13 cellular contexts compared by ENCODE assay signal in genomic region chr1:155305881-155306391, GRCh38. TPM values are rescaled to one million over a fixed set of nuclear protein-coding genes. Genes with fewer than 3 reads are reported as not detected.
DNase-seq lines count a peak whose midpoint lies in the region; ATAC-seq, FAIRE-seq and TF ChIP-seq lines count a peak whose summit lies in the region.
"Had no signal": no experiment of that assay in that cellular context is flagged by ENCODE, and none has a peak within 500 bp of the region (broad histone marks: within the 10 kb centered on the region; RNA-seq: fewer than 3 reads in every experiment).

No MANE protein-coding gene starts in this region.

- H3K4me3 Mint-ChIP-seq in CD4-positive, alpha-beta T cell, result no peak overlapping the region
- no peak overlapping the region for H3K4me3 Mint-ChIP-seq in chondrocyte (ENCODE audit: unreplicated experiment)
- H3K4me3 Mint-ChIP-seq in nephron progenitor cell, result peak overlapping the region; percentile 55

- 20% methylated on average over 1 of the region's 7 CpGs; no CpG with 5 or more reads in 1 of the 2 experiments for WGBS in IMR-90 (ENCODE audit: extremely low coverage in 2 of 2, insufficient read length in 1 of 2), 2 experiments

- no peak for TF ChIP-seq POLR2A in IMR-90 (IDR thresholded peaks at IDR 0.05; ENCODE audit: low read depth, low read length)

- no peak overlapping the region for H3K14ac ChIP-seq in IMR-90 (replicated peaks; ENCODE audit: low read depth, low read length)

- no peak overlapping the region for H3K56ac ChIP-seq in IMR-90 (ENCODE audit: extremely low read depth, insufficient read depth, low read length)

- H3K18ac ChIP-seq in IMR-90 (ENCODE audit: low read depth, low read length), result no peak overlapping the region

- no peak overlapping the region for H2BK120ac ChIP-seq in IMR-90 (ENCODE audit: low read depth, low read length)

- H3K36me3 ChIP-seq in IMR-90 (ENCODE audit: control insufficient read depth, insufficient read depth, low read length), result no peaks in the 10 kb centered on the region

- no peaks in the 10 kb centered on the region for H3K27me3 Mint-ChIP-seq in CD4-positive, alpha-beta T cell
- H3K27me3 Mint-ChIP-seq in chondrocyte (ENCODE audit: low read depth) (no peaks in the 10 kb centered on the region), nephron progenitor cell (ENCODE audit: low read depth, poor library complexity) (peaks cover 6% of the 10 kb centered on the region)

- H3K4ac ChIP-seq in IMR-90 (ENCODE audit: low read depth, low read length), result peak overlapping the region; percentile 51; the same call in 1 of the 2 replicates

- H2BK20ac ChIP-seq in IMR-90 (ENCODE audit: low read depth, low read length), result no peak overlapping the region

- H3K4me3 ChIP-seq in IMR-90 (ENCODE audit: insufficient read depth, low read depth, low read length), result no peak overlapping the region

- dilution Hi-C loops in IMR-90 (cut with HindIII; ENCODE audit: low sequenced_read_pairs, unreplicated experiment), result no loop called here

- no peak overlapping the region for H3K4me2 ChIP-seq in IMR-90 (ENCODE audit: low read depth, low read length)

- TF ChIP-seq CTCF in CD4-positive, alpha-beta T cell (IDR thresholded peaks at IDR 0.05), result no peak
- TF ChIP-seq CTCF in IMR-90 (conservative IDR thresholded peaks at IDR 0.05; ENCODE audit: low read depth, low read length), result no peak
- no peak for TF ChIP-seq CTCF in chondrocyte (IDR thresholded peaks at IDR 0.05)
- no peak for TF ChIP-seq CTCF in nephron progenitor cell (IDR thresholded peaks at IDR 0.05)

- no peak overlapping the region for H2BK15ac ChIP-seq in IMR-90 (ENCODE audit: low read depth, low read length)

- intact Hi-C loops in CD4-positive, alpha-beta T cell (cut with DNase I, micrococcal nuclease), result loop anchor here in 1 of 2 experiments (2.0 kb wide), 1 partner anchor 27 kb away; no protein-coding TSS in a partner anchor
- intact Hi-C loops in IMR-90 (cut with micrococcal nuclease), result loop anchor here (5.0 kb wide), 1 partner anchor 44 kb away; the partner anchor contains the start of gene SCAMP3

- no peaks in the 10 kb centered on the region for H3K9me3 ChIP-seq in CD4-positive, alpha-beta T cell (ENCODE audit: control insufficient read depth, low read length)
- no peaks in the 10 kb centered on the region for H3K9me3 ChIP-seq in IMR-90 (ENCODE audit: control insufficient read depth, insufficient read depth, low read length)

- no peak for ATAC-seq in CD4-positive, alpha-beta T cell (ENCODE audit: poor library complexity)
- ATAC-seq in IMR-90 (ENCODE audit: low read depth) (no peak), HG03432 (IDR thresholded peaks at IDR 0.05; ENCODE audit: unreplicated experiment) (no peak)

- CTCF ChIA-PET in CD4-positive, alpha-beta T cell (lab: Charles Lee), result interaction anchor here (1.5 kb wide), 1 partner anchor 55 kb away, joined by 4 read pairs; no protein-coding TSS in a partner anchor
- CTCF ChIA-PET in IMR-90 (lab: Yijun Ruan, JAX), result no interaction called here

- peak overlapping the region; percentile 96 for H3K27ac Mint-ChIP-seq in CD4-positive, alpha-beta T cell
- H3K27ac Mint-ChIP-seq in chondrocyte (ENCODE audit: unreplicated experiment), result peak overlapping the region; percentile 87
- H3K27ac Mint-ChIP-seq in nephron progenitor cell, result peak overlapping the region; percentile 72

- no peak overlapping the region for H2BK5ac ChIP-seq in IMR-90 (ENCODE audit: low read depth, low read length, poor library complexity, severe bottlenecking)

- in situ Hi-C loops in IMR-90 (cut with MboI; ENCODE audit: low sequenced_read_pairs), result no loop called here

- H2AK9ac ChIP-seq in IMR-90 (replicated peaks; ENCODE audit: low read depth, low read length, poor library complexity), result peak overlapping the region; percentile 42

- H3K4me1 Mint-ChIP-seq in CD4-positive, alpha-beta T cell (ENCODE audit: low read depth), result peaks cover 24% of the 10 kb centered on the region
- H3K4me1 Mint-ChIP-seq in chondrocyte (ENCODE audit: low read depth) (peaks cover 54% of the 10 kb centered on the region), nephron progenitor cell (peaks cover 33% of the 10 kb centered on the region)

- POLR2A ChIA-PET in CD4-positive, alpha-beta T cell (lab: Charles Lee), result no interaction called here
- POLR2A ChIA-PET in IMR-90 (lab: Charles Lee; ENCODE audit: unreplicated experiment), result no interaction called here

- no peak for FAIRE-seq in HTR-8/SVneo (lab: Jason Lieb, UNC)

- no peak overlapping the region for H2AK5ac ChIP-seq in IMR-90 (ENCODE audit: low read depth, low read length)

- H3K27ac ChIP-seq in CD4-positive, alpha-beta T cell (ENCODE audit: low read depth, low read length), result no peak overlapping the region
- H3K27ac ChIP-seq in IMR-90 (ENCODE audit: insufficient read depth, low read length), result no peak overlapping the region

- H3K36me3 Mint-ChIP-seq in CD4-positive, alpha-beta T cell (ENCODE audit: low read depth), result peaks cover 13% of the 10 kb centered on the region
- H3K36me3 Mint-ChIP-seq in chondrocyte (ENCODE audit: low read depth), result peaks cover 1% of the 10 kb centered on the region
- peaks cover 10% of the 10 kb centered on the region for H3K36me3 Mint-ChIP-seq in nephron progenitor cell (ENCODE audit: low read depth)

- H3K27me3 ChIP-seq in CD4-positive, alpha-beta T cell (ENCODE audit: control insufficient read depth, insufficient read depth, low read length), result no peaks in the 10 kb centered on the region
- H3K27me3 ChIP-seq in IMR-90 (ENCODE audit: control insufficient read depth, insufficient read depth, low read length), result peaks cover 2% of the 10 kb centered on the region; the same call in 1 of the 2 replicates

- H3K4me1 ChIP-seq in IMR-90 (ENCODE audit: control insufficient read depth, insufficient read depth, low read length), result peaks cover 4% of the 10 kb centered on the region

- H4K8ac ChIP-seq in IMR-90 (ENCODE audit: low read depth in 2 of 2, low read length in 2 of 2), result no peak overlapping the region

- H3K79me1 ChIP-seq in IMR-90 (ENCODE audit: low read depth in 1 of 2, low read length in 2 of 2), result peaks cover 4 to 20% of the 10 kb centered on the region in 2 experiments; a peak in 3 of 4 replicates

- peak overlapping the region; percentile 72 for H2AFZ ChIP-seq in IMR-90 (replicated peaks; ENCODE audit: low read length, poor library complexity)

- no TSS peak for BruUV-seq in IMR-90 (replicated peaks; lab: Mats Ljungman, UMichigan)

- H3K9me3 Mint-ChIP-seq in CD4-positive, alpha-beta T cell, result no peaks in the 10 kb centered on the region
- H3K9me3 Mint-ChIP-seq in chondrocyte (ENCODE audit: low read depth), result no peaks in the 10 kb centered on the region
- no peaks in the 10 kb centered on the region for H3K9me3 Mint-ChIP-seq in nephron progenitor cell

- H3K9me1 ChIP-seq in IMR-90 (ENCODE audit: insufficient read depth, low read length), result peaks cover 7% of the 10 kb centered on the region; the same call in 1 of the 2 replicates

- no peak overlapping the region; the same call in 1 of the 2 replicates for H3K23ac ChIP-seq in IMR-90 (ENCODE audit: low read depth, low read length)

- no peak overlapping the region for H4K91ac ChIP-seq in IMR-90 (ENCODE audit: insufficient read depth, low read depth, low read length)

- no peaks in the 10 kb centered on the region for H4K20me1 ChIP-seq in IMR-90 (ENCODE audit: insufficient read depth, low read length)

- no peak overlapping the region for H4K5ac ChIP-seq in IMR-90 (ENCODE audit: low read depth, low read length)

- DNase-seq in CD4-positive, alpha-beta T cell, result no peak
- DNase-seq in IMR-90, result no peak
- no peak for DNase-seq in chondrocyte (ENCODE audit: low spot score)
- no peak for DNase-seq in nephron progenitor cell
- no peak for DNase-seq in HTR-8/SVneo (ENCODE audit: insufficient read length, low spot score)
- DNase-seq in DMS53 (lab: John Stamatoyannopoulos, UW), result no peak
- DNase-seq: activated CD4-positive, alpha-beta T cell treated with anti-CD3 and anti-CD28 coated beads, Interleukin-2, amount 50 U/mL, for 4 hours; cortex of kidney; NCI-H1417 treated with DMSO at 0.1 percent for 48 hours; NCI-H69 had no signal

- no peak overlapping the region for H3K9ac ChIP-seq in IMR-90 (ENCODE audit: low read depth, low read length)

- no peak for TF ChIP-seq RAD21 in IMR-90 (IDR thresholded peaks at IDR 0.05; ENCODE audit: low read length)

TF ChIP-seq in IMR-90, 13 proteins besides CTCF, POLR2A, EP300 and RAD21 (continues in another document):
- TF ChIP-seq CEBPB (IDR thresholded peaks at IDR 0.05; ENCODE audit: low read depth, low read length) (no peak), RFX5 (IDR thresholded peaks at IDR 0.05; ENCODE audit: low read depth, low read length) (no peak), FOS (IDR thresholded peaks at IDR 0.05; ENCODE audit: low read depth, low read length) (no peak), CHD1 (IDR thresholded peaks at IDR 0.05; ENCODE audit: low read depth, low read length) (no peak)

RNA-seq across cellular contexts. Expression of gene FDPS, which starts 2.7 kb away (rescaled TPM):
- 10 to 100 TPM; 44.0 to 47.3 TPM for total RNA-seq in CD4-positive, alpha-beta T cell
- total RNA-seq in IMR-90 (2012; rRNA removed) (176 and 191 TPM in 2 replicates), chondrocyte (122 to 139 TPM (median 127 TPM) in 3 replicates)
- 183 and 186 TPM in 2 replicates for polyA plus RNA-seq in IMR-90 (2012; rRNA removed)
- polyA plus RNA-seq in IMR-90 (2012; cell fraction: cytosol; rRNA removed), result 89.2 and 302 TPM in 2 replicates
- polyA plus RNA-seq in IMR-90 (2012; cell fraction: nucleus; rRNA removed; ENCODE audit: low replicate concordance), result 127 and 231 TPM in 2 replicates

RNA-seq across cellular contexts. Expression of gene PKLR, which starts 4.7 kb away (rescaled TPM):
- total RNA-seq in CD4-positive, alpha-beta T cell, result not detected
- total RNA-seq in IMR-90 (2012; rRNA removed), result not detected in 2 replicates
- 0.03 TPM in 1 of 2 replicates, not detected in the other for polyA plus RNA-seq in IMR-90 (2012; rRNA removed)
- not detected in 2 replicates for polyA plus RNA-seq in IMR-90 (2012; cell fraction: cytosol; rRNA removed)
- 0.03 and 0.05 TPM in 2 replicates for polyA plus RNA-seq in IMR-90 (2012; cell fraction: nucleus; rRNA removed; ENCODE audit: low replicate concordance)
- not detected in 3 replicates for total RNA-seq in chondrocyte
- total RNA-seq: H4, subcutaneous adipose tissue had no signal

RNA-seq across cellular contexts. Expression of gene RUSC1, which starts 14.8 kb away (rescaled TPM):
- total RNA-seq in CD4-positive, alpha-beta T cell, result 10 to 100 TPM; 10.7 to 11.8 TPM
- total RNA-seq in IMR-90 (2012; rRNA removed), result 4.1 and 4.2 TPM in 2 replicates
- polyA plus RNA-seq in IMR-90 (2012; rRNA removed), result 31.4 and 32.7 TPM in 2 replicates
- polyA plus RNA-seq in IMR-90 (2012; cell fraction: cytosol; rRNA removed), result 20.7 and 29.2 TPM in 2 replicates
- polyA plus RNA-seq in IMR-90 (2012; cell fraction: nucleus; rRNA removed; ENCODE audit: low replicate concordance), result 92.9 and 175 TPM in 2 replicates
- 42.6 to 49.1 TPM (median 43.9 TPM) in 3 replicates for total RNA-seq in chondrocyte

RNA-seq across cellular contexts. Expression of gene HCN3, which starts 28.7 kb away (rescaled TPM):
- 1 to 10 TPM; 1.3 to 1.8 TPM for total RNA-seq in CD4-positive, alpha-beta T cell
- total RNA-seq in IMR-90 (2012; rRNA removed) (0.36 and 0.83 TPM in 2 replicates), chondrocyte (4.3 to 4.4 TPM (median 4.4 TPM) in 3 replicates)
- polyA plus RNA-seq in IMR-90 (2012; rRNA removed), result 2.7 and 2.9 TPM in 2 replicates
- polyA plus RNA-seq in IMR-90 (2012; cell fraction: cytosol; rRNA removed), result 0.88 and 1.4 TPM in 2 replicates
- polyA plus RNA-seq in IMR-90 (2012; cell fraction: nucleus; rRNA removed; ENCODE audit: low replicate concordance), result 20.7 and 30.0 TPM in 2 replicates

RNA-seq across cellular contexts. Expression of gene CLK2, which starts 32.6 kb away (rescaled TPM):
- 10 to 100 TPM; 48.1 to 49.8 TPM for total RNA-seq in CD4-positive, alpha-beta T cell
- total RNA-seq in IMR-90 (2012; rRNA removed) (19.2 and 19.7 TPM in 2 replicates), chondrocyte (36.7 to 50.2 TPM (median 37.0 TPM) in 3 replicates)
- 53.0 and 61.2 TPM in 2 replicates for polyA plus RNA-seq in IMR-90 (2012; rRNA removed)
- polyA plus RNA-seq in IMR-90 (2012; cell fraction: cytosol; rRNA removed), result 18.2 and 18.6 TPM in 2 replicates
- 460 and 576 TPM in 2 replicates for polyA plus RNA-seq in IMR-90 (2012; cell fraction: nucleus; rRNA removed; ENCODE audit: low replicate concordance)
